18 cellular contexts compared by ENCODE assay signal in the genomic region with DNA sequence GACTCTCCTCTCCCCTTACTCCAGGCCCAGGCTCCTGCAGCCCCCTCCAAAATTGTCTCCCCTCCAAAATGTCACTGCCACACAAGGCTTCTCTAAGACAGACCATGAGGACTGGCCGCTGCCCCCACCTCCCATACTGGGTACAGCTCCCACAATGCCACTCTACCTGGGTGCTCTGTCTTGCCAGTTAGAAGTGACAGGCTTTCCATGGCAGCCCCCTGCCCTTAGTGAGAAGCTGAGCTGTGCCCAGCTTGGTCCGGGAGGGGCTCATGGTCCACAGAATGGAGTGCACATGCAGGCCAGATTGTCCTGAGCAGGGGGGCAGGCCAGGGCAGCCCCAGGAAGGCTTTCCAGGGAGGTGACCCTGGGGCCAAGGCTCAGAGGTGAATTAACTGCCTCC. TPM values are rescaled to one million over a fixed set of nuclear protein-coding genes. Genes with fewer than 3 reads are reported as not detected.
A peak's percentile ranks its signal among the peaks of the same experiment; 100 is the strongest.
DNase-seq lines count a peak whose midpoint lies in the region; ATAC-seq and TF ChIP-seq lines count a peak whose summit lies in the region.
"Had no signal": no experiment of that assay in that cellular context is flagged by ENCODE, and none has a peak within 500 bp of the region (broad histone marks: within the 10 kb centered on the region; RNA-seq: fewer than 3 reads in every experiment).

No MANE protein-coding gene starts in this region.

- DNase-seq in Right ventricle myocardium superior: peak; percentile 26
- no peak for DNase-seq in left ventricle myocardium inferior
- no peak for DNase-seq in activated B cell treated with CpG ODN at 0.5 μM for 24 hours
- no peak for DNase-seq in mesothelial cell of epicardium (ENCODE audit: low spot score in 2 of 2, unreplicated experiment in 2 of 2)
- DNase-seq in stimulated activated naive B cell treated with anti-CD40 and anti-IgM and Interleukin-4, amounts not matched to agents 10 μg/mL and 1 μg/mL and 100 μg/mL, for 72 hours: no peak
- no peak for DNase-seq in NCI-H82 treated with DMSO at 0.1 percent for 48 hours (lab: John Stamatoyannopoulos, UW; ENCODE audit: unreplicated experiment)
- no peak for DNase-seq in stimulated activated CD4-positive, alpha-beta T cell treated with anti-CD3 and anti-CD28 coated beads, Interleukin-15, amount 100 ng/mL, for 24 hours
- DNase-seq: activated CD8-positive, alpha-beta memory T cell treated with anti-CD3 and anti-CD28 coated beads, Interleukin-2, amount 50 U/mL, for 48 hours; brain microvascular endothelial cell; colonic mucosa; COR-L47; HCEC 1CT; NCI-H1417 treated with DMSO at 0.1 percent for 48 hours; NCI-H524; stimulated activated CD4-positive, alpha-beta T cell treated with anti-CD3 and anti-CD28 coated beads, Interleukin-4, amount 100 ng/mL, for 4 hours had no signal

- H3K9me3 Mint-ChIP-seq in activated B cell treated with CpG ODN at 0.5 μM for 24 hours (no peaks in the 10 kb centered on the region), mesothelial cell of epicardium (no peaks in the 10 kb centered on the region)
- H3K9me3 Mint-ChIP-seq in stimulated activated naive B cell treated with anti-CD40 and anti-IgM and Interleukin-4, amounts not matched to agents 10 μg/mL and 1 μg/mL and 100 μg/mL, for 72 hours: no peaks in the 10 kb centered on the region

- TF ChIP-seq CTCF in left ventricle myocardium inferior (IDR thresholded peaks at IDR 0.05; ENCODE audit: borderline replicate concordance): no peak
- no peak for TF ChIP-seq CTCF in activated B cell treated with CpG ODN at 0.5 μM for 24 hours (IDR thresholded peaks at IDR 0.05)
- TF ChIP-seq CTCF in mesothelial cell of epicardium (IDR thresholded peaks at IDR 0.05; ENCODE audit: unreplicated experiment): no peak

- no peaks in the 10 kb centered on the region for H3K9me3 ChIP-seq in left ventricle myocardium inferior (replicated peaks)
- H3K9me3 ChIP-seq: colonic mucosa had no signal

- H3K4me1 Mint-ChIP-seq in activated B cell treated with CpG ODN at 0.5 μM for 24 hours: peaks cover 14% of the 10 kb centered on the region
- H3K4me1 Mint-ChIP-seq in mesothelial cell of epicardium: peaks cover 14% of the 10 kb centered on the region
- peaks cover 6 to 15% of the 10 kb centered on the region in 2 donors for H3K4me1 Mint-ChIP-seq in stimulated activated naive B cell treated with anti-CD40 and anti-IgM and Interleukin-4, amounts not matched to agents 10 μg/mL and 1 μg/mL and 100 μg/mL, for 72 hours

- H3K27me3 ChIP-seq in left ventricle myocardium inferior (ENCODE audit: low read depth): no peaks in the 10 kb centered on the region
- H3K27me3 ChIP-seq: colonic mucosa had no signal

- H3K27ac ChIP-seq in left ventricle myocardium inferior (replicated peaks): no peak overlapping the region
- H3K27ac ChIP-seq: brain microvascular endothelial cell, colonic mucosa, SK-N-MC had no signal

- ATAC-seq in Right ventricle myocardium superior (ENCODE audit: poor library complexity): no peak
- no peak for ATAC-seq in activated B cell treated with CpG ODN at 0.5 μM for 24 hours (ENCODE audit: low read depth)
- ATAC-seq in stimulated activated naive B cell treated with anti-CD40 and anti-IgM and Interleukin-4, amounts not matched to agents 10 μg/mL and 1 μg/mL and 100 μg/mL, for 72 hours (replicated peaks): no peak
- no peak for ATAC-seq in HG03097 (IDR thresholded peaks at IDR 0.05; ENCODE audit: low FRiP score, unreplicated experiment)
- ATAC-seq: HepG2 had no signal

- H3K36me3 Mint-ChIP-seq in activated B cell treated with CpG ODN at 0.5 μM for 24 hours (ENCODE audit: low read depth): peaks cover 6% of the 10 kb centered on the region
- H3K36me3 Mint-ChIP-seq in mesothelial cell of epicardium: no peaks in the 10 kb centered on the region
- peaks cover 3 to 5% of the 10 kb centered on the region in 2 donors for H3K36me3 Mint-ChIP-seq in stimulated activated naive B cell treated with anti-CD40 and anti-IgM and Interleukin-4, amounts not matched to agents 10 μg/mL and 1 μg/mL and 100 μg/mL, for 72 hours

- CTCF ChIA-PET in activated B cell treated with CpG ODN at 0.5 μM for 24 hours (lab: Charles Lee): interaction anchor here (10.6 kb wide), 1 partner anchor 20 kb away, joined by 136 read pairs; no protein-coding TSS in a partner anchor

- no peaks in the 10 kb centered on the region for H3K27me3 Mint-ChIP-seq in activated B cell treated with CpG ODN at 0.5 μM for 24 hours
- H3K27me3 Mint-ChIP-seq in mesothelial cell of epicardium (ENCODE audit: low read depth): peaks cover 2% of the 10 kb centered on the region
- no peaks in the 10 kb centered on the region for H3K27me3 Mint-ChIP-seq in stimulated activated naive B cell treated with anti-CD40 and anti-IgM and Interleukin-4, amounts not matched to agents 10 μg/mL and 1 μg/mL and 100 μg/mL, for 72 hours

- intact Hi-C loops in Right ventricle myocardium superior (cut with DNase I): loop anchor here (5.0 kb wide), 1 partner anchor 70 kb away; a partner anchor contains a TSS
- intact Hi-C loops in left ventricle myocardium inferior (cut with micrococcal nuclease): loop anchor here (10.0 kb wide), 1 partner anchor 68 kb away; a partner anchor contains a TSS
- intact Hi-C loops in activated B cell treated with CpG ODN at 0.5 μM for 24 hours (cut with micrococcal nuclease): loop anchor here (10.0 kb wide), 1 partner anchor 978 kb away; a partner anchor contains a TSS

- H3K4me3 Mint-ChIP-seq in activated B cell treated with CpG ODN at 0.5 μM for 24 hours (peak overlapping the region; percentile 28), mesothelial cell of epicardium (peak overlapping the region; percentile 46)
- H3K4me3 Mint-ChIP-seq in stimulated activated naive B cell treated with anti-CD40 and anti-IgM and Interleukin-4, amounts not matched to agents 10 μg/mL and 1 μg/mL and 100 μg/mL, for 72 hours: peak overlapping the region in 1 of 2 donors; percentile 54

- H3K27ac Mint-ChIP-seq in activated B cell treated with CpG ODN at 0.5 μM for 24 hours (no peak overlapping the region), mesothelial cell of epicardium (peak overlapping the region; percentile 59)
- H3K27ac Mint-ChIP-seq in stimulated activated naive B cell treated with anti-CD40 and anti-IgM and Interleukin-4, amounts not matched to agents 10 μg/mL and 1 μg/mL and 100 μg/mL, for 72 hours: peak overlapping the region; percentile 15

- H3K4me3 ChIP-seq in left ventricle myocardium inferior: no peak overlapping the region
- H3K4me3 ChIP-seq: colonic mucosa, SK-N-MC had no signal

- POLR2A ChIA-PET in activated B cell treated with CpG ODN at 0.5 μM for 24 hours (lab: Charles Lee): no interaction called here

- no peaks in the 10 kb centered on the region for H3K36me3 ChIP-seq in left ventricle myocardium inferior
- H3K36me3 ChIP-seq: brain microvascular endothelial cell, colonic mucosa had no signal

- peaks cover 57% of the 10 kb centered on the region for H3K4me1 ChIP-seq in left ventricle myocardium inferior

RNA-seq across cellular contexts. Expression of a gene that starts 3.0 kb away (rescaled TPM):
- 44.0 TPM for total RNA-seq in Right ventricle myocardium superior
- total RNA-seq in left ventricle myocardium inferior: 53.1 TPM
- total RNA-seq in activated B cell treated with CpG ODN at 0.5 μM for 24 hours: 100 and 116 TPM in 2 replicates
- total RNA-seq in mesothelial cell of epicardium: 80.1 to 83.0 TPM (median 80.9 TPM) in 3 replicates
